1 cellular context compared by ENCODE assay signal in genomic region chr2:36663851-36664715, GRCh38.
TF ChIP-seq lines count a peak whose summit lies in the region.

No MANE protein-coding gene starts in this region.

TF ChIP-seq in HepG2, 621 proteins besides CTCF, POLR2A, EP300 and RAD21 (continued from another document and continues in another):
- TF ChIP-seq ZNF44 (CRISPR knock-in tag; IDR thresholded peaks at IDR 0.05), result no peak
- TF ChIP-seq GZF1 (CRISPR knock-in tag; IDR thresholded peaks at IDR 0.05), result no peak
- TF ChIP-seq, protein P1, sequence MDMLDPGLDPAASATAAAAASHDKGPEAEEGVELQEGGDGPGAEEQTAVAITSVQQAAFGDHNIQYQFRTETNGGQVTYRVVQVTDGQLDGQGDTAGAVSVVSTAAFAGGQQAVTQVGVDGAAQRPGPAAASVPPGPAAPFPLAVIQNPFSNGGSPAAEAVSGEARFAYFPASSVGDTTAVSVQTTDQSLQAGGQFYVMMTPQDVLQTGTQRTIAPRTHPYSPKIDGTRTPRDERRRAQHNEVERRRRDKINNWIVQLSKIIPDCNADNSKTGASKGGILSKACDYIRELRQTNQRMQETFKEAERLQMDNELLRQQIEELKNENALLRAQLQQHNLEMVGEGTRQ (IDR thresholded peaks at IDR 0.05; ENCODE audit: low read depth, low read length), result no peak
- TF ChIP-seq, protein P1 (CRISPR knock-in tag; IDR thresholded peaks at IDR 0.05; ENCODE audit: borderline replicate concordance), result no peak
- peak; percentile 41; the same call in 1 of the 2 replicates for TF ChIP-seq FOXK1 (CRISPR knock-in tag; IDR thresholded peaks at IDR 0.05; ENCODE audit: borderline replicate concordance, low read depth)
- TF ChIP-seq, protein P2, sequence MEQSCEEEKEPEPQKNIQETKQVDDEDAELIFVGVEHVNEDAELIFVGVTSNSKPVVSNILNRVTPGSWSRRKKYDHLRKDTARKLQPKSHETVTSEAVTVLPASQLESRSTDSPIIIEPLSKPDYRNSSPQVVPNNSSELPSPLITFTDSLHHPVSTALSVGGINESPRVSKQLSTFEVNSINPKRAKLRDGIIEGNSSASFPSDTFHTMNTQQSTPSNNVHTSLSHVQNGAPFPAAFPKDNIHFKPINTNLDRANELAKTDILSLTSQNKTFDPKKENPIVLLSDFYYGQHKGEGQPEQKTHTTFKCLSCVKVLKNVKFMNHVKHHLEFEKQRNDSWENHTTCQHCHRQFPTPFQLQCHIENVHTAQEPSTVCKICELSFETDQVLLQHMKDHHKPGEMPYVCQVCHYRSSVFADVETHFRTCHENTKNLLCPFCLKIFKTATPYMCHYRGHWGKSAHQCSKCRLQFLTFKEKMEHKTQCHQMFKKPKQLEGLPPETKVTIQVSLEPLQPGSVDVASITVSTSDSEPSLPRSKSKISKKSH (CRISPR knock-in tag; IDR thresholded peaks at IDR 0.05; ENCODE audit: borderline replicate concordance), result no peak
- no peak for TF ChIP-seq GMEB2 (CRISPR knock-in tag; IDR thresholded peaks at IDR 0.05; ENCODE audit: low read depth)
- TF ChIP-seq, protein P3, sequence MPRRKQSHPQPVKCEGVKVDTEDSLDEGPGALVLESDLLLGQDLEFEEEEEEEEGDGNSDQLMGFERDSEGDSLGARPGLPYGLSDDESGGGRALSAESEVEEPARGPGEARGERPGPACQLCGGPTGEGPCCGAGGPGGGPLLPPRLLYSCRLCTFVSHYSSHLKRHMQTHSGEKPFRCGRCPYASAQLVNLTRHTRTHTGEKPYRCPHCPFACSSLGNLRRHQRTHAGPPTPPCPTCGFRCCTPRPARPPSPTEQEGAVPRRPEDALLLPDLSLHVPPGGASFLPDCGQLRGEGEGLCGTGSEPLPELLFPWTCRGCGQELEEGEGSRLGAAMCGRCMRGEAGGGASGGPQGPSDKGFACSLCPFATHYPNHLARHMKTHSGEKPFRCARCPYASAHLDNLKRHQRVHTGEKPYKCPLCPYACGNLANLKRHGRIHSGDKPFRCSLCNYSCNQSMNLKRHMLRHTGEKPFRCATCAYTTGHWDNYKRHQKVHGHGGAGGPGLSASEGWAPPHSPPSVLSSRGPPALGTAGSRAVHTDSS (CRISPR knock-in tag; conservative IDR thresholded peaks at IDR 0.05), result no peak
- TF ChIP-seq XBP1 (CRISPR knock-in tag; IDR thresholded peaks at IDR 0.05), result no peak
- TF ChIP-seq ZNF225 (CRISPR knock-in tag; IDR thresholded peaks at IDR 0.05), result no peak
- peak; percentile 55; the same call in 1 of the 2 replicates for TF ChIP-seq ELF3 (CRISPR knock-in tag; IDR thresholded peaks at IDR 0.05)
- TF ChIP-seq SMC3 (IDR thresholded peaks at IDR 0.05; ENCODE audit: low read length), result peak; percentile 85
- TF ChIP-seq CREBL2 (CRISPR knock-in tag; IDR thresholded peaks at IDR 0.05; ENCODE audit: borderline replicate concordance), result no peak
- TF ChIP-seq FOXO1 (CRISPR knock-in tag; IDR thresholded peaks at IDR 0.05), result peak; percentile 56; the same call in 1 of the 2 replicates
- TF ChIP-seq GATAD1 (CRISPR knock-in tag; IDR thresholded peaks at IDR 0.05), result 0 out of 2 replicates have a peak, but pooled peaks have one; percentile 23
- TF ChIP-seq STAG1 (CRISPR knock-in tag; IDR thresholded peaks at IDR 0.05), result peak; percentile 90
- TF ChIP-seq ZNF782 (CRISPR knock-in tag; IDR thresholded peaks at IDR 0.05; ENCODE audit: borderline replicate concordance), result no peak
- TF ChIP-seq ZNF251 (CRISPR knock-in tag; IDR thresholded peaks at IDR 0.05), result no peak
- TF ChIP-seq SALL2 (CRISPR knock-in tag; IDR thresholded peaks at IDR 0.05), result no peak
- TF ChIP-seq TSC22D2 (CRISPR knock-in tag; IDR thresholded peaks at IDR 0.05; ENCODE audit: borderline replicate concordance), result no peak
- no peak for TF ChIP-seq ZNF235 (CRISPR knock-in tag; IDR thresholded peaks at IDR 0.05; ENCODE audit: borderline replicate concordance)
- TF ChIP-seq ZNF326 (CRISPR knock-in tag; IDR thresholded peaks at IDR 0.05; ENCODE audit: borderline replicate concordance), result no peak
- TF ChIP-seq MYC (CRISPR knock-in tag; IDR thresholded peaks at IDR 0.05; ENCODE audit: borderline replicate concordance), result no peak
- TF ChIP-seq KLF16 (CRISPR knock-in tag; IDR thresholded peaks at IDR 0.05), result 0 out of 4 replicates have a peak, but pooled peaks of 1 of the 2 experiments have one; percentile 55
- no peak for TF ChIP-seq KLF12 (CRISPR knock-in tag; IDR thresholded peaks at IDR 0.05; ENCODE audit: borderline replicate concordance)
- TF ChIP-seq ZSCAN9 (CRISPR knock-in tag; IDR thresholded peaks at IDR 0.05; ENCODE audit: borderline replicate concordance), result 0 out of 2 replicates have a peak, but pooled peaks have one; percentile 51
- peak; percentile 38; the same call in 1 of the 2 replicates for TF ChIP-seq SAP130 (CRISPR knock-in tag; IDR thresholded peaks at IDR 0.05; ENCODE audit: low read depth)
- TF ChIP-seq, protein P4, sequence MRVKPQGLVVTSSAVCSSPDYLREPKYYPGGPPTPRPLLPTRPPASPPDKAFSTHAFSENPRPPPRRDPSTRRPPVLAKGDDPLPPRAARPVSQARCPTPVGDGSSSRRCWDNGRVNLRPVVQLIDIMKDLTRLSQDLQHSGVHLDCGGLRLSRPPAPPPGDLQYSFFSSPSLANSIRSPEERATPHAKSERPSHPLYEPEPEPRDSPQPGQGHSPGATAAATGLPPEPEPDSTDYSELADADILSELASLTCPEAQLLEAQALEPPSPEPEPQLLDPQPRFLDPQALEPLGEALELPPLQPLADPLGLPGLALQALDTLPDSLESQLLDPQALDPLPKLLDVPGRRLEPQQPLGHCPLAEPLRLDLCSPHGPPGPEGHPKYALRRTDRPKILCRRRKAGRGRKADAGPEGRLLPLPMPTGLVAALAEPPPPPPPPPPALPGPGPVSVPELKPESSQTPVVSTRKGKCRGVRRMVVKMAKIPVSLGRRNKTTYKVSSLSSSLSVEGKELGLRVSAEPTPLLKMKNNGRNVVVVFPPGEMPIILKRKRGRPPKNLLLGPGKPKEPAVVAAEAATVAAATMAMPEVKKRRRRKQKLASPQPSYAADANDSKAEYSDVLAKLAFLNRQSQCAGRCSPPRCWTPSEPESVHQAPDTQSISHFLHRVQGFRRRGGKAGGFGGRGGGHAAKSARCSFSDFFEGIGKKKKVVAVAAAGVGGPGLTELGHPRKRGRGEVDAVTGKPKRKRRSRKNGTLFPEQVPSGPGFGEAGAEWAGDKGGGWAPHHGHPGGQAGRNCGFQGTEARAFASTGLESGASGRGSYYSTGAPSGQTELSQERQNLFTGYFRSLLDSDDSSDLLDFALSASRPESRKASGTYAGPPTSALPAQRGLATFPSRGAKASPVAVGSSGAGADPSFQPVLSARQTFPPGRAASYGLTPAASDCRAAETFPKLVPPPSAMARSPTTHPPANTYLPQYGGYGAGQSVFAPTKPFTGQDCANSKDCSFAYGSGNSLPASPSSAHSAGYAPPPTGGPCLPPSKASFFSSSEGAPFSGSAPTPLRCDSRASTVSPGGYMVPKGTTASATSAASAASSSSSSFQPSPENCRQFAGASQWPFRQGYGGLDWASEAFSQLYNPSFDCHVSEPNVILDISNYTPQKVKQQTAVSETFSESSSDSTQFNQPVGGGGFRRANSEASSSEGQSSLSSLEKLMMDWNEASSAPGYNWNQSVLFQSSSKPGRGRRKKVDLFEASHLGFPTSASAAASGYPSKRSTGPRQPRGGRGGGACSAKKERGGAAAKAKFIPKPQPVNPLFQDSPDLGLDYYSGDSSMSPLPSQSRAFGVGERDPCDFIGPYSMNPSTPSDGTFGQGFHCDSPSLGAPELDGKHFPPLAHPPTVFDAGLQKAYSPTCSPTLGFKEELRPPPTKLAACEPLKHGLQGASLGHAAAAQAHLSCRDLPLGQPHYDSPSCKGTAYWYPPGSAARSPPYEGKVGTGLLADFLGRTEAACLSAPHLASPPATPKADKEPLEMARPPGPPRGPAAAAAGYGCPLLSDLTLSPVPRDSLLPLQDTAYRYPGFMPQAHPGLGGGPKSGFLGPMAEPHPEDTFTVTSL (CRISPR knock-in tag; IDR thresholded peaks at IDR 0.05; ENCODE audit: borderline replicate concordance), result 0 out of 2 replicates have a peak, but pooled peaks have one; percentile 27
- TF ChIP-seq, protein P5, sequence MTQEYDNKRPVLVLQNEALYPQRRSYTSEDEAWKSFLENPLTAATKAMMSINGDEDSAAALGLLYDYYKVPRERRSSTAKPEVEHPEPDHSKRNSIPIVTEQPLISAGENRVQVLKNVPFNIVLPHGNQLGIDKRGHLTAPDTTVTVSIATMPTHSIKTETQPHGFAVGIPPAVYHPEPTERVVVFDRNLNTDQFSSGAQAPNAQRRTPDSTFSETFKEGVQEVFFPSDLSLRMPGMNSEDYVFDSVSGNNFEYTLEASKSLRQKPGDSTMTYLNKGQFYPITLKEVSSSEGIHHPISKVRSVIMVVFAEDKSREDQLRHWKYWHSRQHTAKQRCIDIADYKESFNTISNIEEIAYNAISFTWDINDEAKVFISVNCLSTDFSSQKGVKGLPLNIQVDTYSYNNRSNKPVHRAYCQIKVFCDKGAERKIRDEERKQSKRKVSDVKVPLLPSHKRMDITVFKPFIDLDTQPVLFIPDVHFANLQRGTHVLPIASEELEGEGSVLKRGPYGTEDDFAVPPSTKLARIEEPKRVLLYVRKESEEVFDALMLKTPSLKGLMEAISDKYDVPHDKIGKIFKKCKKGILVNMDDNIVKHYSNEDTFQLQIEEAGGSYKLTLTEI (CRISPR knock-in tag; conservative IDR thresholded peaks at IDR 0.05), result no peak
- TF ChIP-seq, protein P6, sequence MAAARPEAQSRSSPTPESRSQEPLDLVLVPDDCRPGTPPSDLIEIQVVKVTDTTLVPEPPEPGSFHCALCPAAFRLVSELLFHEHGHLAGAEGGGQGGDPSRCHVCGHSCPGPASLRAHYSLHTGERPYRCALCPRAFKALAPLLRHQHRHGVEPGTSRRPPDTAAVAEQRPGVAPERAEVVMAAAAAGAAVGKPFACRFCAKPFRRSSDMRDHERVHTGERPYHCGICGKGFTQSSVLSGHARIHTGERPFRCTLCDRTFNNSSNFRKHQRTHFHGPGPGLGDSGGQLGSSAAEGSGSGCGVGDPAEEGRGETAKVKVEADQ (CRISPR knock-in tag; IDR thresholded peaks at IDR 0.05; ENCODE audit: borderline replicate concordance), result no peak
- TF ChIP-seq ZNF510 (CRISPR knock-in tag; IDR thresholded peaks at IDR 0.05; ENCODE audit: low read depth), result no peak
- no peak for TF ChIP-seq LCORL (IDR thresholded peaks at IDR 0.05)
- no peak for TF ChIP-seq LCORL (CRISPR knock-in tag; IDR thresholded peaks at IDR 0.05)
- TF ChIP-seq ZMYM4 (CRISPR knock-in tag; IDR thresholded peaks at IDR 0.05), result no peak
- TF ChIP-seq FOXA1 (IDR thresholded peaks at IDR 0.05), result no peak
- TF ChIP-seq FOXA1 (CRISPR knock-in tag; IDR thresholded peaks at IDR 0.05), result peak; percentile 54; the same call in 1 of the 2 replicates
- no peak for TF ChIP-seq ZSCAN30 (CRISPR knock-in tag; IDR thresholded peaks at IDR 0.05)
- no peak for TF ChIP-seq CREB1 (IDR thresholded peaks at IDR 0.05)
- TF ChIP-seq CREB1 (CRISPR knock-in tag; IDR thresholded peaks at IDR 0.05), result no peak
- TF ChIP-seq TGIF2 (CRISPR knock-in tag; IDR thresholded peaks at IDR 0.05), result 0 out of 2 replicates have a peak, but pooled peaks have one; percentile 30
- no peak for TF ChIP-seq MLLT10 (CRISPR knock-in tag; IDR thresholded peaks at IDR 0.05)
- no peak for TF ChIP-seq MTF2 (CRISPR knock-in tag; IDR thresholded peaks at IDR 0.05; ENCODE audit: borderline replicate concordance)
- TF ChIP-seq KAT8 (CRISPR knock-in tag; IDR thresholded peaks at IDR 0.05), result peak; percentile 57
